In genomic region chr19:7679017-7679720, GRCh38 we compare ENCODE assay signal across 8 cellular contexts. TPM values are rescaled to one million over a fixed set of nuclear protein-coding genes. Genes with fewer than 3 reads are reported as not detected.
DNase-seq lines count a peak whose midpoint lies in the region; TF ChIP-seq lines count a peak whose summit lies in the region.

No MANE protein-coding gene starts in this region.

- TF ChIP-seq CTCF in GM10266 (IDR thresholded peaks at IDR 0.05; ENCODE audit: control insufficient read depth, insufficient read depth, low read depth, missing control alignments): peak; percentile 69
- peak; percentile 29 for TF ChIP-seq CTCF in epithelial cell of esophagus (IDR thresholded peaks at IDR 0.05; ENCODE audit: insufficient read depth, low read depth, low read length, missing control alignments)

- H3K4me3 ChIP-seq in epithelial cell of esophagus (ENCODE audit: low read length): no peak overlapping the region

- DNase-seq in GM10266 (ENCODE audit: extremely low spot score): peak; percentile 82
- peak; percentile 18 for DNase-seq in M059J (ENCODE audit: low read depth)
- DNase-seq in activated CD4-positive, alpha-beta T cell treated with anti-CD3 and anti-CD28 coated beads for 4 hours: peak; percentile 66 to 79
- DNase-seq in epithelial cell of esophagus (ENCODE audit: low read depth): peak; percentile 14
- peak; percentile 50 for DNase-seq in stimulated activated CD8-positive, alpha-beta memory T cell treated with anti-CD3 and anti-CD28 coated beads, Interleukin-12 subunit alpha, Interleukin-12 subunit beta, amount 100 ng/mL, for 1 hour (ENCODE audit: low read depth)
- DNase-seq in DMS 273 treated with DMSO at 0.1 percent for 48 hours (lab: John Stamatoyannopoulos, UW): no peak
- DNase-seq in NCI-H2107 treated with DMSO at 0.1 percent for 48 hours (lab: John Stamatoyannopoulos, UW; ENCODE audit: unreplicated experiment): no peak
- DNase-seq in SKM-1 (lab: John Stamatoyannopoulos, UW; ENCODE audit: unreplicated experiment): no peak

RNA-seq across cellular contexts. Expression of gene TRAPPC5, which starts 1.5 kb away (rescaled TPM):
- total RNA-seq in M059J (2014; rRNA removed; shearing (Covaris generic)): 89.9 and 101 TPM in 2 replicates

RNA-seq across cellular contexts. Expression of gene MCEMP1, which starts 2.3 kb away (rescaled TPM):
- not detected in 2 replicates for total RNA-seq in M059J (2014; rRNA removed; shearing (Covaris generic))

RNA-seq across cellular contexts. Expression of gene RETN, which starts 10.3 kb away (rescaled TPM):
- total RNA-seq in M059J (2014; rRNA removed; shearing (Covaris generic)): not detected in 2 replicates

RNA-seq across cellular contexts. Expression of gene FCER2, which starts 22.8 kb away (rescaled TPM):
- not detected in 2 replicates for total RNA-seq in M059J (2014; rRNA removed; shearing (Covaris generic))

RNA-seq across cellular contexts. Expression of gene STXBP2, which starts 42.3 kb away (rescaled TPM):
- 0.30 and 2.8 TPM in 2 replicates for total RNA-seq in M059J (2014; rRNA removed; shearing (Covaris generic))

Comparison
In these comparisons a context has a peak if more than half of its experiments do, and no peak if none do; other contexts are left out.
1. DNase-seq: peak in GM10266 (single experiment), M059J (single experiment), activated CD4-positive, alpha-beta T cell treated with anti-CD3 and anti-CD28 coated beads for 4 hours (2 of 2), epithelial cell of esophagus (single experiment) and stimulated activated CD8-positive, alpha-beta memory T cell treated with anti-CD3 and anti-CD28 coated beads, Interleukin-12 subunit alpha, Interleukin-12 subunit beta, amount 100 ng/mL, for 1 hour (single experiment); none in DMS 273 treated with DMSO at 0.1 percent for 48 hours (single experiment), NCI-H2107 treated with DMSO at 0.1 percent for 48 hours (single experiment) and SKM-1 (single experiment).